8 cellular contexts compared by ENCODE assay signal in the genomic region with DNA sequence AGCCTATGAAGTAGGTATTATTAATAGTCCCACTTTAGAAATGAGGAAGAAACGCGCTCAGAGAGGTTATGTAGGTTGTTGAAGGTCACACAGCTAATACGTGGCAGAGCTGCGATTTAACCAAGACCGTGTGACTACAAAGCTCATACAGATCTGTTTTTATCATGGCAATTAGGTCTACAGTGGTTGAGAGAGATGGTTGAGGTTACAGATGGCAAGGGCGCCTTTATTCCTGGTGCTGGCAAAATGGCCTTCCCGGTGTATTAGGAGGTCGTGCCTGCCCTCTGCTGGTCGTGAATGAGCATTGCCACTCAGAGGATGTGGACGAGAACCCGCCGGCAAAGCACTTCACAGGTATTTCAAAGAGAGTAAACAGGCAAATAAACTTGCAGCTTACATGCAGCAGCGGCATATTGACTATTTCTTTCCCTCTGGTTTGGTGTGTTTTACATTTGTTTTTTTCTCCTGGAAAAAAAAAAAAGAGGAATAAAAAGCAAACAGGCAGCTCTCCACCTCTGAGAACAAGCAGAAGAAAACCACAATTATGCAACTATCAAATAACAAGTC.
DNase-seq lines count a peak whose midpoint lies in the region; ATAC-seq lines count a peak whose summit lies in the region.

No MANE protein-coding gene starts in this region.

- ATAC-seq in HG03045 (IDR thresholded peaks at IDR 0.05; ENCODE audit: unreplicated experiment) = peak; percentile 70
- no peak for ATAC-seq in GM18861 (IDR thresholded peaks at IDR 0.05; ENCODE audit: unreplicated experiment)

- DNase-seq in ELF-1 (ENCODE audit: low read depth, low spot score) (peak; percentile 82), NCI-H345 (lab: John Stamatoyannopoulos, UW) (peak; percentile 45), kidney tubule cell (ENCODE audit: low spot score) (peak; percentile 67)
- peak in 3 of 4 experiments; percentile 0 to 17 (median 9) for DNase-seq in activated CD4-positive, CD25-positive, alpha-beta regulatory T cell (lab: John Stamatoyannopoulos, UW)
- peak; percentile 7 for DNase-seq in central memory CD4-positive, alpha-beta T cell
- DNase-seq in stimulated activated CD4-positive, alpha-beta T cell treated with anti-CD3 and anti-CD28 coated beads, Interleukin-4, amount 100 ng/mL, for 1 hour = peak; percentile 57

Comparison
In these comparisons a context has a peak if more than half of its experiments do, and no peak if none do; other contexts are left out.
1. DNase-seq: peak in every context shown above with its lines; median percentile 82 in ELF-1; 67 in kidney tubule cell; 57 in stimulated activated CD4-positive, alpha-beta T cell treated with anti-CD3 and anti-CD28 coated beads, Interleukin-4, amount 100 ng/mL, for 1 hour; 45 in NCI-H345; 9 in activated CD4-positive, CD25-positive, alpha-beta regulatory T cell; 7 in central memory CD4-positive, alpha-beta T cell.